In genomic region chr16:866252-866651, GRCh38 we compare ENCODE assay signal across 1 cellular context.
TF ChIP-seq lines count a peak whose summit lies in the region.

No MANE protein-coding gene starts in this region.

TF ChIP-seq in K562, 482 proteins besides CTCF, POLR2A, EP300 and RAD21 (continued from another document):
- TF ChIP-seq CEBPG (CRISPR knock-in tag; IDR thresholded peaks at IDR 0.05) (no peak; the same call in 1 of the 2 replicates), CEBPG (tag; conservative IDR thresholded peaks at IDR 0.05 in 1 of 2, IDR thresholded peaks at IDR 0.05 in 1 of 2) (peak; percentile 42 to 81; a peak in 3 of 4 replicates), ZNF518B (CRISPR knock-in tag; IDR thresholded peaks at IDR 0.05) (no peak), CXXC5 (CRISPR knock-in tag; IDR thresholded peaks at IDR 0.05) (no peak), RBFOX2 (IDR thresholded peaks at IDR 0.05; ENCODE audit: low read depth, low read length) (no peak), SLC30A9 (CRISPR knock-in tag; IDR thresholded peaks at IDR 0.05) (no peak), ETV1 (tag; conservative IDR thresholded peaks at IDR 0.05; ENCODE audit: low read depth) (no peak), RHOXF2B (CRISPR knock-in tag; conservative IDR thresholded peaks at IDR 0.05) (no peak), REST (CRISPR knock-in tag; IDR thresholded peaks at IDR 0.05; ENCODE audit: low read depth) (no peak), EGR1 (conservative IDR thresholded peaks at IDR 0.05) (peak; percentile 44; the same call in 1 of the 2 replicates), GTF2E2 (tag; IDR thresholded peaks at IDR 0.05) (no peak), ASH1L (IDR thresholded peaks at IDR 0.05; ENCODE audit: borderline replicate concordance, low read depth, partially characterized antibody) (no peak), MEF2A (IDR thresholded peaks at IDR 0.05; ENCODE audit: control insufficient read depth, low read depth, low read length) (no peak), HMBOX1 (IDR thresholded peaks at IDR 0.05) (no peak), THRB (CRISPR knock-in tag; conservative IDR thresholded peaks at IDR 0.05) (no peak), ATF3 (IDR thresholded peaks at IDR 0.05) (peak; percentile 18; the same call in 1 of the 2 replicates), ATF3 (CRISPR knock-in tag; conservative IDR thresholded peaks at IDR 0.05) (no peak), ZNF395 (CRISPR knock-in tag; IDR thresholded peaks at IDR 0.05) (no peak), ARNT (IDR thresholded peaks at IDR 0.05) (no peak), ZNF121 (CRISPR knock-in tag; conservative IDR thresholded peaks at IDR 0.05) (no peak), ZNF780A (CRISPR knock-in tag; IDR thresholded peaks at IDR 0.05) (no peak), WHSC1 (IDR thresholded peaks at IDR 0.05; ENCODE audit: low read length) (no peak), ADNP (tag; IDR thresholded peaks at IDR 0.05) (no peak), ESRRA (IDR thresholded peaks at IDR 0.05; ENCODE audit: borderline replicate concordance, low read depth) (no peak), ZNF444 (CRISPR knock-in tag; IDR thresholded peaks at IDR 0.05) (no peak), ZNF655 (CRISPR knock-in tag; IDR thresholded peaks at IDR 0.05) (no peak), ARID3A (IDR thresholded peaks at IDR 0.05; ENCODE audit: borderline replicate concordance, low read depth, low read length) (no peak)
